In the genomic region with DNA sequence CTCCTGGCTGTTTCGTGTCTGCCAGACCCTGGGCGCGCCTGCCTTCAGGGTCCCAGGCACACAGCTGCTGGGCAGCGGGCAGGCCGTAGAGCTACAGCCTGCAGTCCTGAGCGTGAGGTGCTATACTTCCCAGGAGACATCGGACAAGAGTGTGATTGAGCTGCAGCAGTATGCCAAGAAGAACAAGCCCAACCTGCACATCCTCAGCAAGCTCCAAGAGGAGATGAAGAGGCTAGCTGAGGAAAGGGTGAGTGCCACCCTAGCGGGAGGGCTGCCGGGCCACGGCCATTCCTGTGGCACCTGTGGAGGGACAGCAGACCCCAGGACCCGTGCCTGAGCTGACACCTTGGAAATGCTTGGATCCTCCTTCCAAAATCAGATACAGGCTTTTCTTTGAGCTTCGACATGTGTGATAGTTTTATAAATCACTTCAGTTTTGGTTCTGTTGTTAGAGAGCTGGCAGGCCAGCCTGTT, we compare ENCODE assay signal across 36 cellular contexts. TPM values are rescaled to one million over a fixed set of nuclear protein-coding genes. Genes with fewer than 3 reads are reported as not detected.
DNase-seq lines count a peak whose midpoint lies in the region; ATAC-seq, FAIRE-seq and TF ChIP-seq lines count a peak whose summit lies in the region.
"Had no signal": no experiment of that assay in that cellular context is flagged by ENCODE, and none has a peak within 500 bp of the region (broad histone marks: within the 10 kb centered on the region; RNA-seq: fewer than 3 reads in every experiment).

No MANE protein-coding gene starts in this region.

- no peaks in the 10 kb centered on the region for H3K9me3 Mint-ChIP-seq in activated CD4-positive, alpha-beta T cell treated with anti-CD3 and anti-CD28 coated beads, Interleukin-2, amount 10 ng/mL, durations not matched to agents 24 days and 14 days
- no peaks in the 10 kb centered on the region for H3K9me3 Mint-ChIP-seq in stimulated activated memory B cell treated with anti-CD40 and anti-IgM and Interleukin-4, amounts not matched to agents 10 μg/mL and 1 μg/mL and 100 μg/mL, for 72 hours
- H3K9me3 Mint-ChIP-seq: activated T-helper 2 cell treated with anti-CD3 and anti-CD28 coated beads, Interferon-gamma antibody, Interleukin-2, Interleukin-4, amounts not matched to agents 10 μg/mL and 5 μg/mL and 100 μg/mL, durations not matched to agents 14 hours and 24 hours and 36 hours; CD14-positive monocyte; central memory CD8-positive, alpha-beta T cell had no signal

- peak overlapping the region; percentile 2 for H3K27ac Mint-ChIP-seq in activated CD4-positive, alpha-beta T cell treated with anti-CD3 and anti-CD28 coated beads, Interleukin-2, amount 10 ng/mL, durations not matched to agents 24 days and 14 days
- H3K27ac Mint-ChIP-seq in stimulated activated memory B cell treated with anti-CD40 and anti-IgM and Interleukin-4, amounts not matched to agents 10 μg/mL and 1 μg/mL and 100 μg/mL, for 72 hours: peak overlapping the region; percentile 65
- H3K27ac Mint-ChIP-seq: activated T-helper 2 cell treated with anti-CD3 and anti-CD28 coated beads, Interferon-gamma antibody, Interleukin-2, Interleukin-4, amounts not matched to agents 10 μg/mL and 5 μg/mL and 100 μg/mL, durations not matched to agents 14 hours and 24 hours and 36 hours; progenitor cell of endocrine pancreas; T-helper 17 cell had no signal

- peaks cover 5% of the 10 kb centered on the region for H3K9me1 ChIP-seq in K562 (ENCODE audit: control insufficient read depth, insufficient read depth, low read length)

- ATAC-seq in left ventricle myocardium superior (no peak), K562 (no peak)
- ATAC-seq in stimulated activated memory B cell treated with anti-CD40 and anti-IgM and Interleukin-4, amounts not matched to agents 10 μg/mL and 1 μg/mL and 100 μg/mL, for 72 hours: no peak
- ATAC-seq: left lung, PC-3, SK-N-SH treated with all-trans-retinoic acid at 6 μM for 48 hours, T-helper 17 cell, upper lobe of right lung had no signal

- intact Hi-C loops in activated CD4-positive, alpha-beta T cell treated with anti-CD3 and anti-CD28 coated beads, Interleukin-2, amount 10 ng/mL, durations not matched to agents 24 days and 14 days (cut with micrococcal nuclease): no loop called here
- intact Hi-C loops in left ventricle myocardium superior (cut with micrococcal nuclease): no loop called here
- intact Hi-C loops in left ventricle myocardium inferior (cut with micrococcal nuclease): no loop called here
- intact Hi-C loops in K562 (cut with micrococcal nuclease): no loop called here

- H3K4me2 ChIP-seq in K562 (ENCODE audit: insufficient read depth, low read length): no peak overlapping the region

- peaks cover 47% of the 10 kb centered on the region for H3K36me3 Mint-ChIP-seq in activated CD4-positive, alpha-beta T cell treated with anti-CD3 and anti-CD28 coated beads, Interleukin-2, amount 10 ng/mL, durations not matched to agents 24 days and 14 days (ENCODE audit: low read depth)
- peaks cover 29% of the 10 kb centered on the region for H3K36me3 Mint-ChIP-seq in stimulated activated memory B cell treated with anti-CD40 and anti-IgM and Interleukin-4, amounts not matched to agents 10 μg/mL and 1 μg/mL and 100 μg/mL, for 72 hours

- no peak for TF ChIP-seq RAD21 in K562 (CRISPR knock-in tag; conservative IDR thresholded peaks at IDR 0.05 in 1 of 2, IDR thresholded peaks at IDR 0.05 in 1 of 2)

- 89% methylated on average over 12 of the region's 12 CpGs for WGBS in K562 (ENCODE audit: insufficient coverage, low coverage, missing lambda C conversion rate)

- in situ Hi-C loops in K562 (cut with MboI): no loop called here

- no peak for FAIRE-seq in K562 (lab: Jason Lieb, UNC)
- FAIRE-seq: endometrium, G401.6, islet of Langerhans had no signal

- peaks cover 16% of the 10 kb centered on the region for H3K4me1 Mint-ChIP-seq in activated CD4-positive, alpha-beta T cell treated with anti-CD3 and anti-CD28 coated beads, Interleukin-2, amount 10 ng/mL, durations not matched to agents 24 days and 14 days
- H3K4me1 Mint-ChIP-seq in stimulated activated memory B cell treated with anti-CD40 and anti-IgM and Interleukin-4, amounts not matched to agents 10 μg/mL and 1 μg/mL and 100 μg/mL, for 72 hours: peaks cover 21% of the 10 kb centered on the region
- H3K4me1 Mint-ChIP-seq: CD14-positive monocyte had no signal

- no peak for TF ChIP-seq EP300 in K562 (IDR thresholded peaks at IDR 0.05; ENCODE audit: low read length)

- no TSS peak for BruUV-seq in K562 (replicated peaks; lab: Mats Ljungman, UMichigan)

- peak overlapping the region in 1 of 2 experiments; percentile 48; a peak in 1 of 4 replicates for H3K9ac ChIP-seq in K562 (ENCODE audit: insufficient read depth in 1 of 2, low read depth in 2 of 2, low read length in 2 of 2)

- TF ChIP-seq POLR2A in K562 (conservative IDR thresholded peaks at IDR 0.05): no peak

- peaks cover 13% of the 10 kb centered on the region for H3K79me2 ChIP-seq in K562 (ENCODE audit: control insufficient read depth, insufficient read depth, low read length)

- CTCF ChIA-PET in K562 (lab: Yijun Ruan, JAX; ENCODE audit: low intra/inter-chr PET ratio): no interaction called here

- H3K4me3 ChIP-seq in left ventricle myocardium inferior: no peak overlapping the region
- no peak overlapping the region for H3K4me3 ChIP-seq in K562
- H3K4me3 ChIP-seq: esophagus muscularis mucosa, left lung, upper lobe of right lung had no signal

- no peak overlapping the region for H3K4me3 Mint-ChIP-seq in activated CD4-positive, alpha-beta T cell treated with anti-CD3 and anti-CD28 coated beads, Interleukin-2, amount 10 ng/mL, durations not matched to agents 24 days and 14 days
- no peak overlapping the region for H3K4me3 Mint-ChIP-seq in stimulated activated memory B cell treated with anti-CD40 and anti-IgM and Interleukin-4, amounts not matched to agents 10 μg/mL and 1 μg/mL and 100 μg/mL, for 72 hours
- H3K4me3 Mint-ChIP-seq: CD14-positive monocyte; central memory CD8-positive, alpha-beta T cell; T-helper 17 cell had no signal

- no peak for DNase-seq in activated CD4-positive, alpha-beta T cell treated with anti-CD3 and anti-CD28 coated beads, Interleukin-2, amount 10 ng/mL, durations not matched to agents 24 days and 14 days
- DNase-seq in activated CD4-positive, alpha-beta T cell treated with anti-CD3 and anti-CD28 coated beads, Interleukin-2, amount 50 U/mL, for 4 hours: no peak
- DNase-seq in left ventricle myocardium superior (peak; percentile 15), left ventricle myocardium inferior (no peak), K562 (ENCODE audit: extremely low read depth in 1 of 4, low spot score in 3 of 4) (no peak), cerebellar nuclear complex (lab: John Stamatoyannopoulos, UW) (no peak)
- no peak for DNase-seq in stimulated activated CD8-positive, alpha-beta memory T cell treated with anti-CD3 and anti-CD28 coated beads, Interleukin-4, amount 100 ng/mL, for 48 hours
- DNase-seq: activated CD4-positive, alpha-beta T cell treated with anti-CD3 and anti-CD28 coated beads for 1 hour; Caco-2; dermis blood vessel endothelial cell; DMS79; foreskin fibroblast; Karpas-422; NCI-H1417 treated with DMSO at 0.1 percent for 48 hours; NCI-H2081; NCI-H526 treated with DMSO at 0.1 percent for 48 hours; NK-92 treated with Interleukin-12 subunit alpha and Interleukin-12 subunit beta, amount 100 ng/mL, for 24 hours; PC-3; stimulated activated CD4-positive, alpha-beta T cell treated with anti-CD3 and anti-CD28 coated beads, Interleukin-15, amount 100 ng/mL, for 24 hours; stimulated activated CD4-positive, alpha-beta T cell treated with anti-CD3 and anti-CD28 coated beads, Interleukin-4, amount 100 ng/mL, for 4 hours; stimulated activated naive CD4-positive, alpha-beta T cell; T-helper 17 cell; upper lobe of right lung had no signal

- H3K27me3 Mint-ChIP-seq in activated CD4-positive, alpha-beta T cell treated with anti-CD3 and anti-CD28 coated beads, Interleukin-2, amount 10 ng/mL, durations not matched to agents 24 days and 14 days: no peaks in the 10 kb centered on the region
- no peaks in the 10 kb centered on the region for H3K27me3 Mint-ChIP-seq in stimulated activated memory B cell treated with anti-CD40 and anti-IgM and Interleukin-4, amounts not matched to agents 10 μg/mL and 1 μg/mL and 100 μg/mL, for 72 hours
- H3K27me3 Mint-ChIP-seq: central memory CD8-positive, alpha-beta T cell; progenitor cell of endocrine pancreas; T-helper 17 cell had no signal

- H4K20me1 ChIP-seq in K562 (replicated peaks; ENCODE audit: control insufficient read depth, insufficient read depth, low read length): peaks cover 78% of the 10 kb centered on the region

- POLR2A ChIA-PET in K562 (lab: Yijun Ruan, JAX): interaction anchor here (0.6 to 20.7 kb wide), 24 partner anchors 9 to 329 kb away, joined by 3 to 513 read pairs (median 3); a partner anchor contains a TSS

- H3K27ac ChIP-seq in left ventricle myocardium inferior (replicated peaks) (no peak overlapping the region), K562 (ENCODE audit: extremely low read depth, low read depth, low read length) (no peak overlapping the region)
- H3K27ac ChIP-seq: esophagus muscularis mucosa, left lung, neutrophil, upper lobe of right lung had no signal

- peaks cover 95% of the 10 kb centered on the region for H3K36me3 ChIP-seq in left ventricle myocardium inferior
- H3K36me3 ChIP-seq in K562 (ENCODE audit: control insufficient read depth, insufficient read depth, low read length): peaks cover 97% of the 10 kb centered on the region

- H2AFZ ChIP-seq in K562 (ENCODE audit: low read depth, low read length): no peak overlapping the region

- no peak for TF ChIP-seq CTCF in left ventricle myocardium inferior (IDR thresholded peaks at IDR 0.05; ENCODE audit: borderline replicate concordance)
- TF ChIP-seq CTCF in K562 (IDR thresholded peaks at IDR 0.05 in 2 of 3, conservative IDR thresholded peaks at IDR 0.05 in 1 of 3; ENCODE audit: insufficient read depth in 2 of 3, low read depth in 1 of 3, low read length in 3 of 3): no peak

- H3K27me3 ChIP-seq in left ventricle myocardium inferior (ENCODE audit: low read depth): no peaks in the 10 kb centered on the region
- H3K27me3 ChIP-seq in K562 (ENCODE audit: control insufficient read depth in 2 of 2, insufficient read depth in 2 of 2, low read length in 2 of 2): no peaks in the 10 kb centered on the region
- H3K27me3 ChIP-seq: esophagus muscularis mucosa, left lung, neutrophil, upper lobe of right lung had no signal

- H3K9me3 ChIP-seq in left ventricle myocardium inferior (replicated peaks): no peaks in the 10 kb centered on the region
- no peaks in the 10 kb centered on the region for H3K9me3 ChIP-seq in K562 (replicated peaks; ENCODE audit: control insufficient read depth, insufficient read depth, low read depth, low read length)
- H3K9me3 ChIP-seq: Caco-2, esophagus muscularis mucosa, left lung, neutrophil, upper lobe of right lung had no signal

- peaks cover 12% of the 10 kb centered on the region for H3K4me1 ChIP-seq in left ventricle myocardium inferior
- peaks cover 0 to 64% of the 10 kb centered on the region in 2 experiments; a peak in 3 of 5 replicates for H3K4me1 ChIP-seq in K562 (replicated peaks in 1 of 2; ENCODE audit: control insufficient read depth in 2 of 2, insufficient read depth in 2 of 2, low read length in 2 of 2)
- H3K4me1 ChIP-seq: Caco-2, left lung, upper lobe of right lung had no signal

RNA-seq across cellular contexts. Expression of a gene that starts 7.1 kb away (rescaled TPM):
- 488 and 500 TPM in 2 replicates for total RNA-seq in activated CD4-positive, alpha-beta T cell treated with anti-CD3 and anti-CD28 coated beads, Interleukin-2, amount 10 ng/mL, durations not matched to agents 24 days and 14 days
- total RNA-seq in left ventricle myocardium superior (36.6 TPM), left ventricle myocardium inferior (39.6 TPM), K562 (2014; rRNA removed) (2,045 and 2,260 TPM in 2 replicates), K562 (2014; rRNA removed; fragmentation: Illumina TruSeq; extraction: Trizol) (1,191 and 1,409 TPM in 2 replicates), K562 (2015; rRNA removed; fragmentation: Illumina TruSeq; extraction: Trizol) (1,591 and 1,659 TPM in 2 replicates), K562 (2021) (1,289 and 1,311 TPM in 2 replicates)
- total RNA-seq in K562 (2011; cell fraction: chromatin; rRNA removed; ENCODE audit: low replicate concordance): 525 and 801 TPM in 2 replicates
- 523 and 591 TPM in 2 replicates for total RNA-seq in K562 (2011; cell fraction: nucleolus; rRNA removed)
- 545 and 554 TPM in 2 replicates for total RNA-seq in K562 (2011; cell fraction: nucleoplasm; rRNA removed)
- polyA plus RNA-seq in K562 (2011; rRNA removed) (1,082 and 1,351 TPM in 2 replicates), K562 (2014; fragmentation: Illumina TruSeq; extraction: Trizol) (1,518 and 1,621 TPM in 2 replicates), K562 (2014; fragmentation: Nextera tagmentation; extraction: Ambion mirVana) (100 to 1,000 TPM; 162 to 207 TPM), K562 (2014; rRNA removed) (2,237 and 2,891 TPM in 2 replicates)
- 950 and 1,655 TPM in 2 replicates for polyA plus RNA-seq in K562 (2011; cell fraction: cytosol; rRNA removed)
- polyA plus RNA-seq in K562 (2011; cell fraction: nucleus; rRNA removed): 1,008 and 1,512 TPM in 2 replicates
- 795 and 1,074 TPM in 2 replicates for polyA plus RNA-seq in K562 (2012)
- 896 and 959 TPM in 2 replicates for polyA minus RNA-seq in K562 (2011; rRNA and poly(A)+ RNA removed)
- polyA minus RNA-seq in K562 (2011; cell fraction: cytosol; rRNA and poly(A)+ RNA removed): 618 and 835 TPM in 2 replicates
- 183 and 414 TPM in 2 replicates for polyA minus RNA-seq in K562 (2011; cell fraction: nucleus; rRNA and poly(A)+ RNA removed)

RNA-seq across cellular contexts. Expression of a gene that starts 8.2 kb away (rescaled TPM):
- 125 and 135 TPM in 2 replicates for total RNA-seq in activated CD4-positive, alpha-beta T cell treated with anti-CD3 and anti-CD28 coated beads, Interleukin-2, amount 10 ng/mL, durations not matched to agents 24 days and 14 days
- 28.5 TPM for total RNA-seq in left ventricle myocardium superior
- 27.8 TPM for total RNA-seq in left ventricle myocardium inferior
- 249 and 785 TPM in 2 replicates for total RNA-seq in K562 (2011; cell fraction: chromatin; rRNA removed; ENCODE audit: low replicate concordance)
- total RNA-seq in K562 (2011; cell fraction: nucleolus; rRNA removed): 623 and 778 TPM in 2 replicates
- total RNA-seq in K562 (2011; cell fraction: nucleoplasm; rRNA removed): 344 and 378 TPM in 2 replicates
- total RNA-seq in K562 (2014; rRNA removed): 203 and 254 TPM in 2 replicates
- 31.5 and 47.4 TPM in 2 replicates for total RNA-seq in K562 (2014; rRNA removed; fragmentation: Illumina TruSeq; extraction: Trizol)
- 151 and 170 TPM in 2 replicates for total RNA-seq in K562 (2015; rRNA removed; fragmentation: Illumina TruSeq; extraction: Trizol)
- 222 and 242 TPM in 2 replicates for total RNA-seq in K562 (2021)
- 102 and 189 TPM in 2 replicates for polyA plus RNA-seq in K562 (2011; rRNA removed)
- polyA plus RNA-seq in K562 (2011; cell fraction: cytosol; rRNA removed): 155 and 253 TPM in 2 replicates
- polyA plus RNA-seq in K562 (2011; cell fraction: nucleus; rRNA removed): 1,476 and 1,701 TPM in 2 replicates
- polyA plus RNA-seq in K562 (2012): 173 and 189 TPM in 2 replicates
- polyA plus RNA-seq in K562 (2014; fragmentation: Illumina TruSeq; extraction: Trizol): 140 and 177 TPM in 2 replicates
- polyA plus RNA-seq in K562 (2014; fragmentation: Nextera tagmentation; extraction: Ambion mirVana): 1 to 10 TPM; 1.6 to 6.6 TPM
- polyA plus RNA-seq in K562 (2014; rRNA removed): 258 and 265 TPM in 2 replicates
- 57.9 and 72.9 TPM in 2 replicates for polyA minus RNA-seq in K562 (2011; rRNA and poly(A)+ RNA removed)
- 87.3 and 128 TPM in 2 replicates for polyA minus RNA-seq in K562 (2011; cell fraction: cytosol; rRNA and poly(A)+ RNA removed)
- polyA minus RNA-seq in K562 (2011; cell fraction: nucleus; rRNA and poly(A)+ RNA removed): 286 and 369 TPM in 2 replicates

RNA-seq across cellular contexts. Expression of a gene that starts 22.8 kb away (rescaled TPM):
- total RNA-seq in activated CD4-positive, alpha-beta T cell treated with anti-CD3 and anti-CD28 coated beads, Interleukin-2, amount 10 ng/mL, durations not matched to agents 24 days and 14 days: 95.2 and 100 TPM in 2 replicates
- 51.6 TPM for total RNA-seq in left ventricle myocardium superior
- 42.4 TPM for total RNA-seq in left ventricle myocardium inferior
- 77.3 and 229 TPM in 2 replicates for total RNA-seq in K562 (2011; cell fraction: chromatin; rRNA removed; ENCODE audit: low replicate concordance)
- 110 and 113 TPM in 2 replicates for total RNA-seq in K562 (2011; cell fraction: nucleolus; rRNA removed)
- 89.5 and 103 TPM in 2 replicates for total RNA-seq in K562 (2011; cell fraction: nucleoplasm; rRNA removed)
- total RNA-seq in K562 (2014; rRNA removed): 16.4 and 27.9 TPM in 2 replicates
- total RNA-seq in K562 (2014; rRNA removed; fragmentation: Illumina TruSeq; extraction: Trizol): 4.5 and 7.5 TPM in 2 replicates
- 9.8 and 11.3 TPM in 2 replicates for total RNA-seq in K562 (2015; rRNA removed; fragmentation: Illumina TruSeq; extraction: Trizol)
- 99.5 and 109 TPM in 2 replicates for total RNA-seq in K562 (2021)
- polyA plus RNA-seq in K562 (2011; rRNA removed): 21.3 and 39.4 TPM in 2 replicates
- 30.5 and 34.1 TPM in 2 replicates for polyA plus RNA-seq in K562 (2011; cell fraction: cytosol; rRNA removed)
- polyA plus RNA-seq in K562 (2011; cell fraction: nucleus; rRNA removed): 388 and 500 TPM in 2 replicates
- polyA plus RNA-seq in K562 (2012): 47.3 and 69.3 TPM in 2 replicates
- polyA plus RNA-seq in K562 (2014; fragmentation: Illumina TruSeq; extraction: Trizol): 34.6 and 58.2 TPM in 2 replicates
- under 1 TPM; 0.04 to 0.15 TPM for polyA plus RNA-seq in K562 (2014; fragmentation: Nextera tagmentation; extraction: Ambion mirVana)
- polyA plus RNA-seq in K562 (2014; rRNA removed): 74.5 and 108 TPM in 2 replicates
- 5.1 and 6.4 TPM in 2 replicates for polyA minus RNA-seq in K562 (2011; rRNA and poly(A)+ RNA removed)
- polyA minus RNA-seq in K562 (2011; cell fraction: cytosol; rRNA and poly(A)+ RNA removed): 26.3 and 42.5 TPM in 2 replicates
- 38.9 and 55.3 TPM in 2 replicates for polyA minus RNA-seq in K562 (2011; cell fraction: nucleus; rRNA and poly(A)+ RNA removed)

RNA-seq across cellular contexts. Expression of a gene that starts 28.8 kb away (rescaled TPM):
- total RNA-seq in activated CD4-positive, alpha-beta T cell treated with anti-CD3 and anti-CD28 coated beads, Interleukin-2, amount 10 ng/mL, durations not matched to agents 24 days and 14 days: 73.2 and 74.2 TPM in 2 replicates
- total RNA-seq in left ventricle myocardium superior (17.7 TPM), left ventricle myocardium inferior (16.8 TPM), K562 (2014; rRNA removed) (107 and 108 TPM in 2 replicates), K562 (2014; rRNA removed; fragmentation: Illumina TruSeq; extraction: Trizol) (43.7 and 49.4 TPM in 2 replicates), K562 (2015; rRNA removed; fragmentation: Illumina TruSeq; extraction: Trizol) (80.1 and 81.2 TPM in 2 replicates), K562 (2021) (116 and 119 TPM in 2 replicates)
- total RNA-seq in K562 (2011; cell fraction: chromatin; rRNA removed; ENCODE audit: low replicate concordance): 638 and 1,105 TPM in 2 replicates
- 550 and 577 TPM in 2 replicates for total RNA-seq in K562 (2011; cell fraction: nucleolus; rRNA removed)
- 502 and 511 TPM in 2 replicates for total RNA-seq in K562 (2011; cell fraction: nucleoplasm; rRNA removed)
- polyA plus RNA-seq in K562 (2011; rRNA removed) (81.8 and 155 TPM in 2 replicates), K562 (2014; fragmentation: Illumina TruSeq; extraction: Trizol) (70.4 and 75.0 TPM in 2 replicates), K562 (2014; fragmentation: Nextera tagmentation; extraction: Ambion mirVana) (1 to 10 TPM; 5.9 to 7.7 TPM), K562 (2014; rRNA removed) (135 and 144 TPM in 2 replicates)
- 51.2 and 92.7 TPM in 2 replicates for polyA plus RNA-seq in K562 (2011; cell fraction: cytosol; rRNA removed)
- 1,167 and 1,418 TPM in 2 replicates for polyA plus RNA-seq in K562 (2011; cell fraction: nucleus; rRNA removed)
- 76.7 and 85.3 TPM in 2 replicates for polyA plus RNA-seq in K562 (2012)
- 62.1 and 82.0 TPM in 2 replicates for polyA minus RNA-seq in K562 (2011; rRNA and poly(A)+ RNA removed)
- 35.2 and 46.4 TPM in 2 replicates for polyA minus RNA-seq in K562 (2011; cell fraction: cytosol; rRNA and poly(A)+ RNA removed)
- 210 and 349 TPM in 2 replicates for polyA minus RNA-seq in K562 (2011; cell fraction: nucleus; rRNA and poly(A)+ RNA removed)

RNA-seq across cellular contexts. Expression of a gene that starts 42.1 kb away (rescaled TPM):
- total RNA-seq in activated CD4-positive, alpha-beta T cell treated with anti-CD3 and anti-CD28 coated beads, Interleukin-2, amount 10 ng/mL, durations not matched to agents 24 days and 14 days: 0.14 TPM in 1 of 2 replicates, not detected in the other
- total RNA-seq in left ventricle myocardium superior: 0.27 TPM
- not detected for total RNA-seq in left ventricle myocardium inferior
- not detected in 2 replicates for total RNA-seq in K562 (2011; cell fraction: chromatin; rRNA removed; ENCODE audit: low replicate concordance)
- not detected in 2 replicates for total RNA-seq in K562 (2011; cell fraction: nucleolus; rRNA removed)
- total RNA-seq in K562 (2011; cell fraction: nucleoplasm; rRNA removed): not detected in 2 replicates
- total RNA-seq in K562 (2014; rRNA removed): not detected in 2 replicates
- total RNA-seq in K562 (2014; rRNA removed; fragmentation: Illumina TruSeq; extraction: Trizol): not detected in 2 replicates
- not detected in 2 replicates for total RNA-seq in K562 (2015; rRNA removed; fragmentation: Illumina TruSeq; extraction: Trizol)
- total RNA-seq in K562 (2021): not detected in 2 replicates
- not detected in 2 replicates for polyA plus RNA-seq in K562 (2011; rRNA removed)
- polyA plus RNA-seq in K562 (2011; cell fraction: cytosol; rRNA removed): not detected in 2 replicates
- not detected in 2 replicates for polyA plus RNA-seq in K562 (2011; cell fraction: nucleus; rRNA removed)
- polyA plus RNA-seq in K562 (2012): 0.26 TPM in 1 of 2 replicates, not detected in the other
- not detected in 2 replicates for polyA plus RNA-seq in K562 (2014; fragmentation: Illumina TruSeq; extraction: Trizol)
- polyA plus RNA-seq in K562 (2014; fragmentation: Nextera tagmentation; extraction: Ambion mirVana): not detected
- polyA plus RNA-seq in K562 (2014; rRNA removed): not detected in 2 replicates
- not detected in 2 replicates for polyA minus RNA-seq in K562 (2011; rRNA and poly(A)+ RNA removed)
- not detected in 2 replicates for polyA minus RNA-seq in K562 (2011; cell fraction: cytosol; rRNA and poly(A)+ RNA removed)
- polyA minus RNA-seq in K562 (2011; cell fraction: nucleus; rRNA and poly(A)+ RNA removed): not detected in 2 replicates
- total RNA-seq: A172, Caco-2, PC-3 had no signal
- polyA plus RNA-seq: CD14-positive monocyte had no signal

Comparison
In these comparisons a context has a peak if more than half of its experiments do, and no peak if none do; other contexts are left out.
1. RNA of a gene that starts 7.1 kb away (total RNA-seq): 523 to 2,260 TPM in K562 and 488 to 500 TPM in activated CD4-positive, alpha-beta T cell treated with anti-CD3 and anti-CD28 coated beads, Interleukin-2, amount 10 ng/mL, durations not matched to agents 24 days and 14 days; 39.6 TPM in left ventricle myocardium inferior (single experiment) and 36.6 TPM in left ventricle myocardium superior (single experiment); every median in the first group is over 10 times any median in the second.